8 cellular contexts compared by ENCODE assay signal in genomic region chr1:151593651-151594625, GRCh38. TPM values are rescaled to one million over a fixed set of nuclear protein-coding genes. Genes with fewer than 3 reads are reported as not detected.
A peak's percentile ranks its signal among the peaks of the same experiment; 100 is the strongest.
DNase-seq lines count a peak whose midpoint lies in the region; ATAC-seq and TF ChIP-seq lines count a peak whose summit lies in the region.

No MANE protein-coding gene starts in this region.

- no peak overlapping the region for H2BK15ac ChIP-seq in H9 (ENCODE audit: low read depth, low read length)

- H4K8ac ChIP-seq in H9 (replicated peaks; ENCODE audit: insufficient read length, low read depth, low read length) = no peak overlapping the region

- peaks cover 5% of the 10 kb centered on the region for H3K23me2 ChIP-seq in H9 (ENCODE audit: insufficient read length, low read depth, low read length, poor library complexity, severe bottlenecking)

- peak overlapping the region; percentile 73 to 83 for H3K4me3 Mint-ChIP-seq in H9

- DNase-seq in C1 segment of cervical spinal cord (lab: John Stamatoyannopoulos, UW) = peak in 9 of 14 donors; percentile 3 to 50 (median 22)
- DNase-seq in H9 = peak; percentile 93
- peak; percentile 57 for DNase-seq in NCI-H2196 treated with DMSO at 0.1 percent for 48 hours (lab: John Stamatoyannopoulos, UW; ENCODE audit: unreplicated experiment)
- peak; percentile 91 for DNase-seq in activated CD4-positive, alpha-beta T cell treated with anti-CD3 and anti-CD28 coated beads for 48 hours
- DNase-seq in choroid plexus epithelial cell (ENCODE audit: low read depth) = peak; percentile 69
- DNase-seq in left lung = peak; percentile 82 to 96
- peak; percentile 65 to 83 (median 76) for DNase-seq in stimulated activated CD4-positive, alpha-beta T cell treated with anti-CD3 and anti-CD28 coated beads, TNF-alpha, amount 100 ng/mL, for 24 hours (ENCODE audit: low read depth in 3 of 3)

- no peak overlapping the region for H3K4ac ChIP-seq in H9 (ENCODE audit: low read depth, low read length)

- no peak overlapping the region for H3K23ac ChIP-seq in H9 (ENCODE audit: insufficient read length, low read depth, low read length)

- no peak overlapping the region for H4K91ac ChIP-seq in H9 (ENCODE audit: insufficient read length, low read depth, low read length)

- no peaks in the 10 kb centered on the region for H3K36me3 ChIP-seq in left lung

- H3T11ph ChIP-seq in H9 (ENCODE audit: low read length) = no peak overlapping the region

- H3K4me1 ChIP-seq in H9 (ENCODE audit: insufficient read depth, low read length) (no peaks in the 10 kb centered on the region), left lung (peaks cover 0 to 10% of the 10 kb centered on the region in 2 donors)

- no peak overlapping the region for H4K5ac ChIP-seq in H9 (ENCODE audit: insufficient read length, low read depth, low read length)

- no peak overlapping the region for H3K56ac ChIP-seq in H9 (ENCODE audit: insufficient read length, low read depth, low read length)

- H3K9ac ChIP-seq in H9 (ENCODE audit: extremely low read depth, insufficient read length, low read length) = no peak overlapping the region

- no peaks in the 10 kb centered on the region; a peak in 2 of 7 replicates for H3K36me3 Mint-ChIP-seq in H9 (ENCODE audit: insufficient read depth in 1 of 3, low read depth in 3 of 3)

- no peak overlapping the region for H2AK5ac ChIP-seq in H9 (ENCODE audit: insufficient read length, low read length)

- no peak overlapping the region for H3K4me3 ChIP-seq in choroid plexus epithelial cell (ENCODE audit: low read depth, low read length)
- no peak overlapping the region for H3K4me3 ChIP-seq in left lung

- no peak overlapping the region for H2BK5ac ChIP-seq in H9 (ENCODE audit: insufficient read length, low read length)

- H3K79me2 ChIP-seq in H9 (ENCODE audit: insufficient read depth, low read length) = no peaks in the 10 kb centered on the region

- H3K27me3 Mint-ChIP-seq in H9 (ENCODE audit: low read depth) = peaks cover 13% of the 10 kb centered on the region

- H3K4me1 Mint-ChIP-seq in H9 = peaks cover 10% of the 10 kb centered on the region in 2 experiments

- H3K27ac ChIP-seq in H9 (ENCODE audit: insufficient read length, low read depth, low read length) = no peak overlapping the region
- H3K27ac ChIP-seq in left lung = peak overlapping the region in 1 of 2 donors; percentile 33

- H3K27me3 ChIP-seq in H9 (ENCODE audit: insufficient read depth, low read length) = no peaks in the 10 kb centered on the region
- H3K27me3 ChIP-seq in left lung = no peaks in the 10 kb centered on the region

- peak; percentile 98 for TF ChIP-seq CTCF in H9 (conservative IDR thresholded peaks at IDR 0.05)
- peak; percentile 96 for TF ChIP-seq CTCF in choroid plexus epithelial cell (conservative IDR thresholded peaks at IDR 0.05; ENCODE audit: low read depth, low read length)
- TF ChIP-seq CTCF in left lung (IDR thresholded peaks at IDR 0.05) = peak; percentile 86 to 88

- no peak overlapping the region for H2BK20ac ChIP-seq in H9 (ENCODE audit: low read depth, low read length, poor library complexity, severe bottlenecking)

- peaks cover 10 to 14% of the 10 kb centered on the region in 2 experiments for H3K9me3 Mint-ChIP-seq in H9

- no peak overlapping the region for H3K14ac ChIP-seq in H9 (ENCODE audit: insufficient read depth, low read length)

- ATAC-seq in left lung = peak; percentile 99
- ATAC-seq in HG02884 (IDR thresholded peaks at IDR 0.05; ENCODE audit: unreplicated experiment) = no peak

- H3K9me3 ChIP-seq in H9 (ENCODE audit: control insufficient read depth, low read depth, low read length) (no peaks in the 10 kb centered on the region), left lung (peaks cover 0 to 7% of the 10 kb centered on the region in 2 donors)

- no peaks in the 10 kb centered on the region for H3K79me1 ChIP-seq in H9 (ENCODE audit: insufficient read depth, low read depth, low read length, poor library complexity, severe bottlenecking)

- H3K4me2 ChIP-seq in H9 (ENCODE audit: insufficient read depth, insufficient read length, low read length) = peak overlapping the region; percentile 50

- no CpG with 5 or more reads among the region's 23 CpGs for WGBS in H9 (ENCODE audit: extremely low coverage, insufficient read length, low lambda C conversion rate)

- no peaks in the 10 kb centered on the region for H4K20me1 ChIP-seq in H9 (ENCODE audit: control insufficient read depth, insufficient read depth, insufficient read length)

- H3K18ac ChIP-seq in H9 (ENCODE audit: insufficient read length, low read depth, low read length) = no peak overlapping the region

- H2BK12ac ChIP-seq in H9 (ENCODE audit: insufficient read length, low read depth, low read length) = no peak overlapping the region

- intact Hi-C loops in left lung (cut with DNase I) = no loop called here

- H2BK120ac ChIP-seq in H9 (ENCODE audit: low read depth, low read length, poor library complexity, severe bottlenecking) = no peak overlapping the region

- peak overlapping the region in 2 of 3 experiments; percentile 54 to 91; a peak in 6 of 7 replicates for H3K27ac Mint-ChIP-seq in H9

- peak overlapping the region; percentile 90 for H2AFZ ChIP-seq in H9 (ENCODE audit: low read length)

RNA-seq across cellular contexts. Expression of gene SNX27, which starts 17.9 kb away (rescaled TPM):
- total RNA-seq in H9 (2021) (48.9 and 53.3 TPM in 2 replicates), left lung (10 to 100 TPM; 45.8 to 64.5 TPM)

RNA-seq across cellular contexts. Expression of gene TUFT1, which starts 53.8 kb away (rescaled TPM):
- total RNA-seq in H9 (2021) (6.2 and 6.5 TPM in 2 replicates), left lung (10 to 100 TPM; 10.3 to 16.8 TPM)

Comparison
In these comparisons a context has a peak if more than half of its experiments do, and no peak if none do; other contexts are left out.
1. DNase-seq: peak in every context shown above with its lines; median percentile 93 in H9; 91 in activated CD4-positive, alpha-beta T cell treated with anti-CD3 and anti-CD28 coated beads for 48 hours; 89 in left lung; 76 in stimulated activated CD4-positive, alpha-beta T cell treated with anti-CD3 and anti-CD28 coated beads, TNF-alpha, amount 100 ng/mL, for 24 hours; 69 in choroid plexus epithelial cell; 57 in NCI-H2196 treated with DMSO at 0.1 percent for 48 hours; 22 in C1 segment of cervical spinal cord.